1 cellular context compared by ENCODE assay signal in the genomic region with DNA sequence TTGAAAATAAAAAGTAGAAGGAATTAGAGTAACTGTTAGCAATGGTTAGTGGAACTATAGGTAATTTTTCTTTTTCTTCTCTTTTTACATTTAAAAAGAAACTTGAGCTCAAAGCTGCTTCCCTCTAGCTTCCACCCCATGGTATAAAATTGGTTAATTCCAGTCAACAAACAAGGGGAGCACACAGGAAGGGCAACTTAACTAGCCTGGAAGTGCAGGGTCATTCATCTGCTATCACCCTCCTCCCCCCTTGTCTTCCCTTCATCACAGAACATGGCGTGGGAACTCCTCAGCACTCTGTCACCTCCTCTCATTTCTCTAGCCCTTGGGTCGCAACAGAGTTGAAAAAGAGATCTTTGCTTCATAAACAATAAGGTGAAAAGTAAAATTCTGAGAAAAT.
TF ChIP-seq lines count a peak whose summit lies in the region.

No MANE protein-coding gene starts in this region.

TF ChIP-seq in HepG2, 621 proteins besides CTCF, POLR2A, EP300 and RAD21 (continued from another document):
- TF ChIP-seq, protein P1, sequence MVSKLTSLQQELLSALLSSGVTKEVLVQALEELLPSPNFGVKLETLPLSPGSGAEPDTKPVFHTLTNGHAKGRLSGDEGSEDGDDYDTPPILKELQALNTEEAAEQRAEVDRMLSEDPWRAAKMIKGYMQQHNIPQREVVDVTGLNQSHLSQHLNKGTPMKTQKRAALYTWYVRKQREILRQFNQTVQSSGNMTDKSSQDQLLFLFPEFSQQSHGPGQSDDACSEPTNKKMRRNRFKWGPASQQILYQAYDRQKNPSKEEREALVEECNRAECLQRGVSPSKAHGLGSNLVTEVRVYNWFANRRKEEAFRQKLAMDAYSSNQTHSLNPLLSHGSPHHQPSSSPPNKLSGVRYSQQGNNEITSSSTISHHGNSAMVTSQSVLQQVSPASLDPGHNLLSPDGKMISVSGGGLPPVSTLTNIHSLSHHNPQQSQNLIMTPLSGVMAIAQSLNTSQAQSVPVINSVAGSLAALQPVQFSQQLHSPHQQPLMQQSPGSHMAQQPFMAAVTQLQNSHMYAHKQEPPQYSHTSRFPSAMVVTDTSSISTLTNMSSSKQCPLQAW (CRISPR knock-in tag; IDR thresholded peaks at IDR 0.05), result peak; percentile 59; the same call in 1 of the 2 replicates
- TF ChIP-seq SAP130 (CRISPR knock-in tag; IDR thresholded peaks at IDR 0.05; ENCODE audit: low read depth) (0 out of 2 replicates have a peak, but pooled peaks have one; percentile 24), ZNF451 (CRISPR knock-in tag; IDR thresholded peaks at IDR 0.05) (no peak), SRSF4 (IDR thresholded peaks at IDR 0.05; ENCODE audit: low read depth, low read length, poor library complexity, severe bottlenecking) (no peak), ISL2 (CRISPR knock-in tag; IDR thresholded peaks at IDR 0.05) (no peak), ZNF709 (CRISPR knock-in tag; IDR thresholded peaks at IDR 0.05) (no peak), ETV5 (CRISPR knock-in tag; IDR thresholded peaks at IDR 0.05; ENCODE audit: borderline replicate concordance) (peak; percentile 25; the same call in 1 of the 2 replicates), NFIB (CRISPR knock-in tag; IDR thresholded peaks at IDR 0.05; ENCODE audit: borderline replicate concordance) (no peak), ZNF773 (CRISPR knock-in tag; IDR thresholded peaks at IDR 0.05; ENCODE audit: borderline replicate concordance) (no peak), YY1 (IDR thresholded peaks at IDR 0.05; ENCODE audit: insufficient read depth, insufficient replicate concordance, low read depth, low read length) (no peak), KDM1A (CRISPR knock-in tag; IDR thresholded peaks at IDR 0.05) (no peak), ZNF616 (CRISPR knock-in tag; IDR thresholded peaks at IDR 0.05; ENCODE audit: low read depth) (no peak), RNF2 (conservative IDR thresholded peaks at IDR 0.05; ENCODE audit: low read depth) (no peak), SNRNP70 (IDR thresholded peaks at IDR 0.05; ENCODE audit: low read depth, low read length) (no peak), MIER3 (CRISPR knock-in tag; IDR thresholded peaks at IDR 0.05; ENCODE audit: borderline replicate concordance) (no peak), PPARG (CRISPR knock-in tag; conservative IDR thresholded peaks at IDR 0.05) (no peak), AGO2 (optimal IDR thresholded peaks at IDR 0.05; ENCODE audit: low read depth, low read length) (no peak), ZFP1 (CRISPR knock-in tag; IDR thresholded peaks at IDR 0.05) (no peak), FIP1L1 (IDR thresholded peaks at IDR 0.05; ENCODE audit: borderline replicate concordance, insufficient read depth, low read depth, low read length) (no peak), FOXA3 (CRISPR knock-in tag; IDR thresholded peaks at IDR 0.05) (peak; percentile 20; the same call in 1 of the 2 replicates)
- TF ChIP-seq, protein P2, sequence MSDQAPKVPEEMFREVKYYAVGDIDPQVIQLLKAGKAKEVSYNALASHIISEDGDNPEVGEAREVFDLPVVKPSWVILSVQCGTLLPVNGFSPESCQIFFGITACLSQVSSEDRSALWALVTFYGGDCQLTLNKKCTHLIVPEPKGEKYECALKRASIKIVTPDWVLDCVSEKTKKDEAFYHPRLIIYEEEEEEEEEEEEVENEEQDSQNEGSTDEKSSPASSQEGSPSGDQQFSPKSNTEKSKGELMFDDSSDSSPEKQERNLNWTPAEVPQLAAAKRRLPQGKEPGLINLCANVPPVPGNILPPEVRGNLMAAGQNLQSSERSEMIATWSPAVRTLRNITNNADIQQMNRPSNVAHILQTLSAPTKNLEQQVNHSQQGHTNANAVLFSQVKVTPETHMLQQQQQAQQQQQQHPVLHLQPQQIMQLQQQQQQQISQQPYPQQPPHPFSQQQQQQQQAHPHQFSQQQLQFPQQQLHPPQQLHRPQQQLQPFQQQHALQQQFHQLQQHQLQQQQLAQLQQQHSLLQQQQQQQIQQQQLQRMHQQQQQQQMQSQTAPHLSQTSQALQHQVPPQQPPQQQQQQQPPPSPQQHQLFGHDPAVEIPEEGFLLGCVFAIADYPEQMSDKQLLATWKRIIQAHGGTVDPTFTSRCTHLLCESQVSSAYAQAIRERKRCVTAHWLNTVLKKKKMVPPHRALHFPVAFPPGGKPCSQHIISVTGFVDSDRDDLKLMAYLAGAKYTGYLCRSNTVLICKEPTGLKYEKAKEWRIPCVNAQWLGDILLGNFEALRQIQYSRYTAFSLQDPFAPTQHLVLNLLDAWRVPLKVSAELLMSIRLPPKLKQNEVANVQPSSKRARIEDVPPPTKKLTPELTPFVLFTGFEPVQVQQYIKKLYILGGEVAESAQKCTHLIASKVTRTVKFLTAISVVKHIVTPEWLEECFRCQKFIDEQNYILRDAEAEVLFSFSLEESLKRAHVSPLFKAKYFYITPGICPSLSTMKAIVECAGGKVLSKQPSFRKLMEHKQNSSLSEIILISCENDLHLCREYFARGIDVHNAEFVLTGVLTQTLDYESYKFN (CRISPR knock-in tag; conservative IDR thresholded peaks at IDR 0.05), result 0 out of 2 replicates have a peak, but pooled peaks have one; percentile 14
- TF ChIP-seq, protein P3, sequence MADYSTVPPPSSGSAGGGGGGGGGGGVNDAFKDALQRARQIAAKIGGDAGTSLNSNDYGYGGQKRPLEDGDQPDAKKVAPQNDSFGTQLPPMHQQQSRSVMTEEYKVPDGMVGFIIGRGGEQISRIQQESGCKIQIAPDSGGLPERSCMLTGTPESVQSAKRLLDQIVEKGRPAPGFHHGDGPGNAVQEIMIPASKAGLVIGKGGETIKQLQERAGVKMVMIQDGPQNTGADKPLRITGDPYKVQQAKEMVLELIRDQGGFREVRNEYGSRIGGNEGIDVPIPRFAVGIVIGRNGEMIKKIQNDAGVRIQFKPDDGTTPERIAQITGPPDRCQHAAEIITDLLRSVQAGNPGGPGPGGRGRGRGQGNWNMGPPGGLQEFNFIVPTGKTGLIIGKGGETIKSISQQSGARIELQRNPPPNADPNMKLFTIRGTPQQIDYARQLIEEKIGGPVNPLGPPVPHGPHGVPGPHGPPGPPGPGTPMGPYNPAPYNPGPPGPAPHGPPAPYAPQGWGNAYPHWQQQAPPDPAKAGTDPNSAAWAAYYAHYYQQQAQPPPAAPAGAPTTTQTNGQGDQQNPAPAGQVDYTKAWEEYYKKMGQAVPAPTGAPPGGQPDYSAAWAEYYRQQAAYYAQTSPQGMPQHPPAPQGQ (CRISPR knock-in tag; IDR thresholded peaks at IDR 0.05; ENCODE audit: borderline replicate concordance), result no peak
- TF ChIP-seq, protein P4, sequence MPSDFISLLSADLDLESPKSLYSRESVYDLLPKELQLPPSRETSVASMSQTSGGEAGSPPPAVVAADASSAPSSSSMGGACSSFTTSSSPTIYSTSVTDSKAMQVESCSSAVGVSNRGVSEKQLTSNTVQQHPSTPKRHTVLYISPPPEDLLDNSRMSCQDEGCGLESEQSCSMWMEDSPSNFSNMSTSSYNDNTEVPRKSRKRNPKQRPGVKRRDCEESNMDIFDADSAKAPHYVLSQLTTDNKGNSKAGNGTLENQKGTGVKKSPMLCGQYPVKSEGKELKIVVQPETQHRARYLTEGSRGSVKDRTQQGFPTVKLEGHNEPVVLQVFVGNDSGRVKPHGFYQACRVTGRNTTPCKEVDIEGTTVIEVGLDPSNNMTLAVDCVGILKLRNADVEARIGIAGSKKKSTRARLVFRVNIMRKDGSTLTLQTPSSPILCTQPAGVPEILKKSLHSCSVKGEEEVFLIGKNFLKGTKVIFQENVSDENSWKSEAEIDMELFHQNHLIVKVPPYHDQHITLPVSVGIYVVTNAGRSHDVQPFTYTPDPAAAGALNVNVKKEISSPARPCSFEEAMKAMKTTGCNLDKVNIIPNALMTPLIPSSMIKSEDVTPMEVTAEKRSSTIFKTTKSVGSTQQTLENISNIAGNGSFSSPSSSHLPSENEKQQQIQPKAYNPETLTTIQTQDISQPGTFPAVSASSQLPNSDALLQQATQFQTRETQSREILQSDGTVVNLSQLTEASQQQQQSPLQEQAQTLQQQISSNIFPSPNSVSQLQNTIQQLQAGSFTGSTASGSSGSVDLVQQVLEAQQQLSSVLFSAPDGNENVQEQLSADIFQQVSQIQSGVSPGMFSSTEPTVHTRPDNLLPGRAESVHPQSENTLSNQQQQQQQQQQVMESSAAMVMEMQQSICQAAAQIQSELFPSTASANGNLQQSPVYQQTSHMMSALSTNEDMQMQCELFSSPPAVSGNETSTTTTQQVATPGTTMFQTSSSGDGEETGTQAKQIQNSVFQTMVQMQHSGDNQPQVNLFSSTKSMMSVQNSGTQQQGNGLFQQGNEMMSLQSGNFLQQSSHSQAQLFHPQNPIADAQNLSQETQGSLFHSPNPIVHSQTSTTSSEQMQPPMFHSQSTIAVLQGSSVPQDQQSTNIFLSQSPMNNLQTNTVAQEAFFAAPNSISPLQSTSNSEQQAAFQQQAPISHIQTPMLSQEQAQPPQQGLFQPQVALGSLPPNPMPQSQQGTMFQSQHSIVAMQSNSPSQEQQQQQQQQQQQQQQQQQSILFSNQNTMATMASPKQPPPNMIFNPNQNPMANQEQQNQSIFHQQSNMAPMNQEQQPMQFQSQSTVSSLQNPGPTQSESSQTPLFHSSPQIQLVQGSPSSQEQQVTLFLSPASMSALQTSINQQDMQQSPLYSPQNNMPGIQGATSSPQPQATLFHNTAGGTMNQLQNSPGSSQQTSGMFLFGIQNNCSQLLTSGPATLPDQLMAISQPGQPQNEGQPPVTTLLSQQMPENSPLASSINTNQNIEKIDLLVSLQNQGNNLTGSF (CRISPR knock-in tag; IDR thresholded peaks at IDR 0.05), result no peak
- TF ChIP-seq, protein P5, sequence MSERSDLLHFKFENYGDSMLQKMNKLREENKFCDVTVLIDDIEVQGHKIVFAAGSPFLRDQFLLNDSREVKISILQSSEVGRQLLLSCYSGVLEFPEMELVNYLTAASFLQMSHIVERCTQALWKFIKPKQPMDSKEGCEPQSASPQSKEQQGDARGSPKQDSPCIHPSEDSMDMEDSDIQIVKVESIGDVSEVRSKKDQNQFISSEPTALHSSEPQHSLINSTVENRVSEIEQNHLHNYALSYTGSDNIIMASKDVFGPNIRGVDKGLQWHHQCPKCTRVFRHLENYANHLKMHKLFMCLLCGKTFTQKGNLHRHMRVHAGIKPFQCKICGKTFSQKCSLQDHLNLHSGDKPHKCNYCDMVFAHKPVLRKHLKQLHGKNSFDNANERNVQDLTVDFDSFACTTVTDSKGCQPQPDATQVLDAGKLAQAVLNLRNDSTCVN (CRISPR knock-in tag; IDR thresholded peaks at IDR 0.05; ENCODE audit: borderline replicate concordance), result no peak
- TF ChIP-seq, protein P6, sequence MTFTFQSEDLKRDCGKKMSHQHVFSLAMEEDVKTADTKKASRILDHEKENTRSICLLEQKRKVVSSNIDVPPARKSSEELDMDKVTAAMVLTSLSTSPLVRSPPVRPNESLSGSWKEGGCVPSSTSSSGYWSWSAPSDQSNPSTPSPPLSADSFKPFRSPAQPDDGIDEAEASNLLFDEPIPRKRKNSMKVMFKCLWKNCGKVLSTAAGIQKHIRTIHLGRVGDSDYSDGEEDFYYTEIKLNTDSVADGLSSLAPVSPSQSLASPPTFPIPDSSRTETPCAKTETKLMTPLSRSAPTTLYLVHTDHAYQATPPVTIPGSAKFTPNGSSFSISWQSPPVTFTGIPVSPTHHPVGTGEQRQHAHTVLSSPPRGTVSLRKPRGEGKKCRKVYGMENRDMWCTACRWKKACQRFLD (CRISPR knock-in tag; IDR thresholded peaks at IDR 0.05; ENCODE audit: borderline replicate concordance), result no peak
- TF ChIP-seq, protein P7, sequence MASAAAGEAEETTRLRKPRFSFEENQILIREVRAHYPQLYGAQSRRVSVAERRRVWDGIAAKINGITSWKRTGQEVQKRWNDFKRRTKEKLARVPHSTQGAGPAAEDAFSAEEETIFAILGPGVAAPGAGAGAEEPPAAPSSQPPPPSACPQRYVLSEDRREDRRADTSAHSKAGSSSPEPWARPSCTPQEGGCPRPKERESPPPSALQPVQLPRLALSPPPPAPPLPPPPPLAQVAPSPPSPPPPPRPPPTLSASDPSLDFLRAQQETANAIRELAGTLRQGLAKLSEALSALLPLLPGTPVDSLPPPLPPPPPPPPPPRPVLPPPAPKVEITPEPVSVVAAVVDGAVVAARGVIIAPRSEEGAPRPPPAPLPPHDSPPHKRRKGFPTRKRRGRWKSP (CRISPR knock-in tag; IDR thresholded peaks at IDR 0.05), result no peak
- TF ChIP-seq, protein P8, sequence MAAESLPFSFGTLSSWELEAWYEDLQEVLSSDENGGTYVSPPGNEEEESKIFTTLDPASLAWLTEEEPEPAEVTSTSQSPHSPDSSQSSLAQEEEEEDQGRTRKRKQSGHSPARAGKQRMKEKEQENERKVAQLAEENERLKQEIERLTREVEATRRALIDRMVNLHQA (CRISPR knock-in tag; IDR thresholded peaks at IDR 0.05), result no peak
- TF ChIP-seq, protein P9, sequence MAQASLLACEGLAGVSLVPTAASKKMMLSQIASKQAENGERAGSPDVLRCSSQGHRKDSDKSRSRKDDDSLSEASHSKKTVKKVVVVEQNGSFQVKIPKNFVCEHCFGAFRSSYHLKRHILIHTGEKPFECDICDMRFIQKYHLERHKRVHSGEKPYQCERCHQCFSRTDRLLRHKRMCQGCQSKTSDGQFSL (CRISPR knock-in tag; IDR thresholded peaks at IDR 0.05), result no peak
- TF ChIP-seq, protein P10, sequence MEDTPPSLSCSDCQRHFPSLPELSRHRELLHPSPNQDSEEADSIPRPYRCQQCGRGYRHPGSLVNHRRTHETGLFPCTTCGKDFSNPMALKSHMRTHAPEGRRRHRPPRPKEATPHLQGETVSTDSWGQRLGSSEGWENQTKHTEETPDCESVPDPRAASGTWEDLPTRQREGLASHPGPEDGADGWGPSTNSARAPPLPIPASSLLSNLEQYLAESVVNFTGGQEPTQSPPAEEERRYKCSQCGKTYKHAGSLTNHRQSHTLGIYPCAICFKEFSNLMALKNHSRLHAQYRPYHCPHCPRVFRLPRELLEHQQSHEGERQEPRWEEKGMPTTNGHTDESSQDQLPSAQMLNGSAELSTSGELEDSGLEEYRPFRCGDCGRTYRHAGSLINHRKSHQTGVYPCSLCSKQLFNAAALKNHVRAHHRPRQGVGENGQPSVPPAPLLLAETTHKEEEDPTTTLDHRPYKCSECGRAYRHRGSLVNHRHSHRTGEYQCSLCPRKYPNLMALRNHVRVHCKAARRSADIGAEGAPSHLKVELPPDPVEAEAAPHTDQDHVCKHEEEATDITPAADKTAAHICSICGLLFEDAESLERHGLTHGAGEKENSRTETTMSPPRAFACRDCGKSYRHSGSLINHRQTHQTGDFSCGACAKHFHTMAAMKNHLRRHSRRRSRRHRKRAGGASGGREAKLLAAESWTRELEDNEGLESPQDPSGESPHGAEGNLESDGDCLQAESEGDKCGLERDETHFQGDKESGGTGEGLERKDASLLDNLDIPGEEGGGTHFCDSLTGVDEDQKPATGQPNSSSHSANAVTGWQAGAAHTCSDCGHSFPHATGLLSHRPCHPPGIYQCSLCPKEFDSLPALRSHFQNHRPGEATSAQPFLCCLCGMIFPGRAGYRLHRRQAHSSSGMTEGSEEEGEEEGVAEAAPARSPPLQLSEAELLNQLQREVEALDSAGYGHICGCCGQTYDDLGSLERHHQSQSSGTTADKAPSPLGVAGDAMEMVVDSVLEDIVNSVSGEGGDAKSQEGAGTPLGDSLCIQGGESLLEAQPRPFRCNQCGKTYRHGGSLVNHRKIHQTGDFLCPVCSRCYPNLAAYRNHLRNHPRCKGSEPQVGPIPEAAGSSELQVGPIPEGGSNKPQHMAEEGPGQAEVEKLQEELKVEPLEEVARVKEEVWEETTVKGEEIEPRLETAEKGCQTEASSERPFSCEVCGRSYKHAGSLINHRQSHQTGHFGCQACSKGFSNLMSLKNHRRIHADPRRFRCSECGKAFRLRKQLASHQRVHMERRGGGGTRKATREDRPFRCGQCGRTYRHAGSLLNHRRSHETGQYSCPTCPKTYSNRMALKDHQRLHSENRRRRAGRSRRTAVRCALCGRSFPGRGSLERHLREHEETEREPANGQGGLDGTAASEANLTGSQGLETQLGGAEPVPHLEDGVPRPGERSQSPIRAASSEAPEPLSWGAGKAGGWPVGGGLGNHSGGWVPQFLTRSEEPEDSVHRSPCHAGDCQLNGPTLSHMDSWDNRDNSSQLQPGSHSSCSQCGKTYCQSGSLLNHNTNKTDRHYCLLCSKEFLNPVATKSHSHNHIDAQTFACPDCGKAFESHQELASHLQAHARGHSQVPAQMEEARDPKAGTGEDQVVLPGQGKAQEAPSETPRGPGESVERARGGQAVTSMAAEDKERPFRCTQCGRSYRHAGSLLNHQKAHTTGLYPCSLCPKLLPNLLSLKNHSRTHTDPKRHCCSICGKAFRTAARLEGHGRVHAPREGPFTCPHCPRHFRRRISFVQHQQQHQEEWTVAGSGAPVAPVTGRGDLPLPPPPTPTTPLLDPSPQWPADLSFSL (CRISPR knock-in tag; IDR thresholded peaks at IDR 0.05), result no peak
TF ChIP-seq in HepG2: peak in this region for 10.
